Comparison of ENCODE assay signal across 9 cellular contexts in genomic region chr6:3911614-3912336, GRCh38.
DNase-seq lines count a peak whose midpoint lies in the region; ATAC-seq lines count a peak whose summit lies in the region.
"Had no signal": no experiment of that assay in that cellular context is flagged by ENCODE, and none has a peak within 500 bp of the region (broad histone marks: within the 10 kb centered on the region; RNA-seq: fewer than 3 reads in every experiment).

No MANE protein-coding gene starts in this region.

- DNase-seq in DMS 273 treated with DMSO at 0.1 percent for 48 hours (lab: John Stamatoyannopoulos, UW) = peak; percentile 51
- DNase-seq in SW480 (ENCODE audit: low spot score) = peak; percentile 60
- DNase-seq in glomerular visceral epithelial cell (ENCODE audit: extremely low spot score) = peak; percentile 92
- no peak for DNase-seq in central memory CD4-positive, alpha-beta T cell
- DNase-seq in stimulated activated naive B cell treated with anti-CD40 and anti-IgM and Interleukin-4, amounts not matched to agents 10 μg/mL and 1 μg/mL and 100 μg/mL, for 72 hours = no peak
- DNase-seq in activated CD4-positive, alpha-beta memory T cell treated with anti-CD3 and anti-CD28 coated beads, Interleukin-2, amount 10 ng/mL, durations not matched to agents 7 days and 5 days = no peak
- DNase-seq: MM.1S had no signal

- no peaks in the 10 kb centered on the region for H3K36me3 Mint-ChIP-seq in stimulated activated naive B cell treated with anti-CD40 and anti-IgM and Interleukin-4, amounts not matched to agents 10 μg/mL and 1 μg/mL and 100 μg/mL, for 72 hours
- H3K36me3 Mint-ChIP-seq in activated CD4-positive, alpha-beta memory T cell treated with anti-CD3 and anti-CD28 coated beads, Interleukin-2, amount 10 ng/mL, durations not matched to agents 7 days and 5 days (ENCODE audit: low read depth) = no peaks in the 10 kb centered on the region

- H3K4me1 ChIP-seq in rectal smooth muscle tissue (ENCODE audit: control insufficient read depth, insufficient read depth, low read length) = peaks cover 26% of the 10 kb centered on the region

- H3K9me3 Mint-ChIP-seq in stimulated activated naive B cell treated with anti-CD40 and anti-IgM and Interleukin-4, amounts not matched to agents 10 μg/mL and 1 μg/mL and 100 μg/mL, for 72 hours = no peaks in the 10 kb centered on the region
- peaks cover 2% of the 10 kb centered on the region for H3K9me3 Mint-ChIP-seq in activated CD4-positive, alpha-beta memory T cell treated with anti-CD3 and anti-CD28 coated beads, Interleukin-2, amount 10 ng/mL, durations not matched to agents 7 days and 5 days

- peak overlapping the region; percentile 79 for H3K27ac ChIP-seq in rectal smooth muscle tissue (ENCODE audit: low read depth, low read length)

- H3K27me3 ChIP-seq in rectal smooth muscle tissue (ENCODE audit: control insufficient read depth, insufficient read depth, low read length) = no peaks in the 10 kb centered on the region

- H3K4me1 Mint-ChIP-seq in stimulated activated naive B cell treated with anti-CD40 and anti-IgM and Interleukin-4, amounts not matched to agents 10 μg/mL and 1 μg/mL and 100 μg/mL, for 72 hours = no peaks in the 10 kb centered on the region
- peaks cover 28% of the 10 kb centered on the region for H3K4me1 Mint-ChIP-seq in activated CD4-positive, alpha-beta memory T cell treated with anti-CD3 and anti-CD28 coated beads, Interleukin-2, amount 10 ng/mL, durations not matched to agents 7 days and 5 days

- ATAC-seq in HG02938 (IDR thresholded peaks at IDR 0.05; ENCODE audit: unreplicated experiment) = no peak
- no peak for ATAC-seq in stimulated activated naive B cell treated with anti-CD40 and anti-IgM and Interleukin-4, amounts not matched to agents 10 μg/mL and 1 μg/mL and 100 μg/mL, for 72 hours (replicated peaks)

- peaks cover 30 to 36% of the 10 kb centered on the region in 2 donors for H3K27me3 Mint-ChIP-seq in stimulated activated naive B cell treated with anti-CD40 and anti-IgM and Interleukin-4, amounts not matched to agents 10 μg/mL and 1 μg/mL and 100 μg/mL, for 72 hours
- H3K27me3 Mint-ChIP-seq in activated CD4-positive, alpha-beta memory T cell treated with anti-CD3 and anti-CD28 coated beads, Interleukin-2, amount 10 ng/mL, durations not matched to agents 7 days and 5 days = peaks cover 43% of the 10 kb centered on the region

- no peaks in the 10 kb centered on the region for H3K36me3 ChIP-seq in rectal smooth muscle tissue (ENCODE audit: control insufficient read depth, insufficient read depth, low read length)

- H3K4me3 ChIP-seq in rectal smooth muscle tissue (ENCODE audit: low read length) = no peak overlapping the region

- no peak overlapping the region for H3K4me3 Mint-ChIP-seq in stimulated activated naive B cell treated with anti-CD40 and anti-IgM and Interleukin-4, amounts not matched to agents 10 μg/mL and 1 μg/mL and 100 μg/mL, for 72 hours
- H3K4me3 Mint-ChIP-seq in activated CD4-positive, alpha-beta memory T cell treated with anti-CD3 and anti-CD28 coated beads, Interleukin-2, amount 10 ng/mL, durations not matched to agents 7 days and 5 days = no peak overlapping the region

- POLR2A ChIA-PET in activated CD4-positive, alpha-beta memory T cell treated with anti-CD3 and anti-CD28 coated beads, Interleukin-2, amount 10 ng/mL, durations not matched to agents 7 days and 5 days (lab: Charles Lee) = interaction anchor here (1.3 kb wide), 1 partner anchor 63 kb away, joined by 3 read pairs; the partner anchor contains the start of gene FAM50B

- CTCF ChIA-PET in activated CD4-positive, alpha-beta memory T cell treated with anti-CD3 and anti-CD28 coated beads, Interleukin-2, amount 10 ng/mL, durations not matched to agents 7 days and 5 days (lab: Charles Lee) = no interaction called here

- H3K9ac ChIP-seq in rectal smooth muscle tissue (ENCODE audit: low read length) = no peak overlapping the region

- H3K27ac Mint-ChIP-seq in stimulated activated naive B cell treated with anti-CD40 and anti-IgM and Interleukin-4, amounts not matched to agents 10 μg/mL and 1 μg/mL and 100 μg/mL, for 72 hours = no peak overlapping the region
- no peak overlapping the region for H3K27ac Mint-ChIP-seq in activated CD4-positive, alpha-beta memory T cell treated with anti-CD3 and anti-CD28 coated beads, Interleukin-2, amount 10 ng/mL, durations not matched to agents 7 days and 5 days

Comparison
In these comparisons a context has a peak if more than half of its experiments do, and no peak if none do; other contexts are left out.
1. DNase-seq: peak in DMS 273 treated with DMSO at 0.1 percent for 48 hours (single experiment), SW480 (single experiment) and glomerular visceral epithelial cell (single experiment); none in central memory CD4-positive, alpha-beta T cell (single experiment), stimulated activated naive B cell treated with anti-CD40 and anti-IgM and Interleukin-4, amounts not matched to agents 10 μg/mL and 1 μg/mL and 100 μg/mL, for 72 hours (single experiment) and activated CD4-positive, alpha-beta memory T cell treated with anti-CD3 and anti-CD28 coated beads, Interleukin-2, amount 10 ng/mL, durations not matched to agents 7 days and 5 days (single experiment).